In the genomic region with DNA sequence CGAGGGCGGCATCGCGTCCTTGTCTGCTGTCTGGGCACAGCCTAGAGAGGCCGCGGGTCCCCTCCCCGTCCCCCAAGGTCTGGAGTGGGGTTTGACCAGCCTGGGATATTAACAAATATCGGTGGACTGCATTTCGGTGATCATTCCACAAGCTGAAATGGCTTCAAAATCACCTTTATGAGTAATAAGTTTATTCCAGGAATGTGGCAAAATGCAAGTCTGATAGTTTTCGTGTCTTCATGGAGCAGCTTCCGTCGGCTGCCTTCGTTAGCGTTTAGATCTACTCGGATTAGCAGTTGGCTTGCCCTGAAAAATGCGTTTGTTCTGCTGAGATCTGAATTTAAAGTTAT, we compare ENCODE assay signal across 12 cellular contexts. TPM values are rescaled to one million over a fixed set of nuclear protein-coding genes. Genes with fewer than 3 reads are reported as not detected.
DNase-seq lines count a peak whose midpoint lies in the region; ATAC-seq, FAIRE-seq and TF ChIP-seq lines count a peak whose summit lies in the region.
"Had no signal": no experiment of that assay in that cellular context is flagged by ENCODE, and none has a peak within 500 bp of the region (broad histone marks: within the 10 kb centered on the region; RNA-seq: fewer than 3 reads in every experiment).

No MANE protein-coding gene starts in this region.

- H3K36me3 Mint-ChIP-seq in activated T-cell treated with anti-CD3 and anti-CD28 coated beads, Interleukin-2, amount 50 U/mL, for 72 hours (ENCODE audit: insufficient read depth in 2 of 2) = peaks cover 1 to 2% of the 10 kb centered on the region in 2 donors
- H3K36me3 Mint-ChIP-seq in stimulated activated naive CD8-positive, alpha-beta T cell treated with anti-CD3 and anti-CD28 coated beads, Interleukin-15, Interleukin-2, amounts not matched to agents 100 ng/mL and 50 ng/mL, for 24 hours (ENCODE audit: low read depth) = no peaks in the 10 kb centered on the region

- no peaks in the 10 kb centered on the region; the same call in 1 of the 2 replicates for H3K27me3 ChIP-seq in SU-DHL-6 (ENCODE audit: low read length)
- H3K27me3 ChIP-seq in iPS DF 6.9 (ENCODE audit: control insufficient read depth, insufficient read depth, low read length) = peaks cover 24% of the 10 kb centered on the region
- H3K27me3 ChIP-seq in HepG2 (ENCODE audit: control insufficient read depth in 1 of 2, insufficient read depth in 2 of 2, low read length in 2 of 2) = peaks cover 0 to 27% of the 10 kb centered on the region in 2 experiments; a peak in 2 of 5 replicates

- DNase-seq in activated T-cell treated with anti-CD3 and anti-CD28 coated beads, Interleukin-2, amount 50 U/mL, for 72 hours = no peak
- DNase-seq in activated T-cell treated with anti-CD3 and anti-CD28 coated beads, Interleukin-2, amount 50 U/mL, for 48 hours = no peak
- DNase-seq in iPS DF 6.9 (ENCODE audit: low read depth, low spot score) (no peak), germinal center (ENCODE audit: low spot score) (no peak), HepG2 (ENCODE audit: low spot score) (no peak)
- DNase-seq: C1 segment of cervical spinal cord, NCI-H446 had no signal

- CTCF ChIA-PET in HepG2 (lab: Yijun Ruan, JAX; ENCODE audit: low intra/inter-chr PET ratio, low total read pairs) = no interaction called here

- H3K9me2 ChIP-seq in SU-DHL-6 (replicated peaks; ENCODE audit: insufficient read depth, low read length) = no peaks in the 10 kb centered on the region

- 0 out of 2 replicates have a peak, but pooled peaks cover 4% of the 10 kb centered on the region for H4K20me1 ChIP-seq in SU-DHL-6 (ENCODE audit: low read depth, low read length)
- no peaks in the 10 kb centered on the region for H4K20me1 ChIP-seq in HepG2 (ENCODE audit: insufficient read depth, low read length)

- TF ChIP-seq POLR2A in HepG2 (IDR thresholded peaks at IDR 0.05; ENCODE audit: insufficient read depth in 1 of 2, low read depth in 2 of 2, low read length in 2 of 2) = no peak

- no peak for TF ChIP-seq EP300 in HepG2 (IDR thresholded peaks at IDR 0.05; ENCODE audit: low read depth in 2 of 2, low read length in 2 of 2)
- no peak for TF ChIP-seq EP300 in HepG2 (CRISPR knock-in tag; IDR thresholded peaks at IDR 0.05; ENCODE audit: borderline replicate concordance)

- WGBS in iPS DF 6.9 (ENCODE audit: insufficient coverage, insufficient read length) = no CpG with 5 or more reads among the region's 16 CpGs
- WGBS in HepG2 (ENCODE audit: low lambda C conversion rate) = 85% methylated on average over 16 of the region's 16 CpGs

- peak overlapping the region; percentile 14 for H2AFZ ChIP-seq in SU-DHL-6 (ENCODE audit: low read depth, low read length, severe bottlenecking)
- H2AFZ ChIP-seq in HepG2 (ENCODE audit: low read length) = no peak overlapping the region

- H3K4me3 Mint-ChIP-seq in activated T-cell treated with anti-CD3 and anti-CD28 coated beads, Interleukin-2, amount 50 U/mL, for 72 hours = peak overlapping the region; percentile 85 to 90
- peak overlapping the region; percentile 77 for H3K4me3 Mint-ChIP-seq in stimulated activated naive CD8-positive, alpha-beta T cell treated with anti-CD3 and anti-CD28 coated beads, Interleukin-15, Interleukin-2, amounts not matched to agents 100 ng/mL and 50 ng/mL, for 24 hours

- no peak for TF ChIP-seq CTCF in SU-DHL-6 (IDR thresholded peaks at IDR 0.05; ENCODE audit: insufficient read depth, low read length, poor library complexity, severe bottlenecking)
- no peak for TF ChIP-seq CTCF in HepG2 (CRISPR knock-in tag; IDR thresholded peaks at IDR 0.05)

- no TSS peak for BruUV-seq in HepG2 (replicated peaks; lab: Mats Ljungman, UMichigan)

- no peak overlapping the region for H3K4me3 ChIP-seq in SU-DHL-6 (ENCODE audit: insufficient read depth, low read length, poor library complexity, severe bottlenecking)
- peak overlapping the region; percentile 66; the same call in 1 of the 2 replicates for H3K4me3 ChIP-seq in iPS DF 6.9 (ENCODE audit: low read length)
- no peak overlapping the region for H3K4me3 ChIP-seq in HepG2 (replicated peaks in 1 of 3; ENCODE audit: insufficient read depth in 1 of 3, low read depth in 2 of 3, low read length in 3 of 3)

- H3F3A ChIP-seq in SU-DHL-6 (ENCODE audit: insufficient read depth) = peaks cover 12% of the 10 kb centered on the region; the same call in 1 of the 2 replicates

- peak overlapping the region; percentile 68 for H3K4me2 ChIP-seq in SU-DHL-6 (ENCODE audit: low read depth, low read length, poor library complexity, severe bottlenecking)
- H3K4me2 ChIP-seq in HepG2 (ENCODE audit: low read depth, low read length) = no peak overlapping the region

- H3K9ac ChIP-seq in SU-DHL-6 (ENCODE audit: low read length) (no peak overlapping the region), HepG2 (ENCODE audit: insufficient read depth, low read depth, low read length) (no peak overlapping the region)

- no peak for ATAC-seq in activated T-cell treated with anti-CD3 and anti-CD28 coated beads, Interleukin-2, amount 50 U/mL, for 72 hours (replicated peaks in 1 of 2)
- no peak for ATAC-seq in GM18870 (IDR thresholded peaks at IDR 0.05; ENCODE audit: unreplicated experiment)
- ATAC-seq in HepG2 = no peak

- no peaks in the 10 kb centered on the region for H3K9me3 Mint-ChIP-seq in activated T-cell treated with anti-CD3 and anti-CD28 coated beads, Interleukin-2, amount 50 U/mL, for 72 hours
- no peaks in the 10 kb centered on the region for H3K9me3 Mint-ChIP-seq in stimulated activated naive CD8-positive, alpha-beta T cell treated with anti-CD3 and anti-CD28 coated beads, Interleukin-15, Interleukin-2, amounts not matched to agents 100 ng/mL and 50 ng/mL, for 24 hours

- in situ Hi-C loops in HepG2 (cut with HindIII; ENCODE audit: extremely low pct_ligation_motif_present, low pct_unique_long_range_greater_than_20kb) = no loop called here

- intact Hi-C loops in HepG2 (cut with micrococcal nuclease; ENCODE audit: unreplicated experiment) = loop anchor here (2.0 to 5.0 kb wide), 4 partner anchors 25 to 200 kb away; no protein-coding TSS in a partner anchor

- FAIRE-seq in HepG2 (lab: Jason Lieb, UNC) = no peak
- FAIRE-seq: GM18507, islet of Langerhans had no signal

- no peak for TF ChIP-seq RAD21 in HepG2 (CRISPR knock-in tag; IDR thresholded peaks at IDR 0.05)

- peaks cover 15% of the 10 kb centered on the region for H3K4me1 Mint-ChIP-seq in activated T-cell treated with anti-CD3 and anti-CD28 coated beads, Interleukin-2, amount 50 U/mL, for 72 hours (ENCODE audit: low read depth)
- peaks cover 25% of the 10 kb centered on the region for H3K4me1 Mint-ChIP-seq in stimulated activated naive CD8-positive, alpha-beta T cell treated with anti-CD3 and anti-CD28 coated beads, Interleukin-15, Interleukin-2, amounts not matched to agents 100 ng/mL and 50 ng/mL, for 24 hours (ENCODE audit: low read depth)

- H3K9me3 ChIP-seq in SU-DHL-6 (ENCODE audit: insufficient read depth, low read length) (no peaks in the 10 kb centered on the region), iPS DF 6.9 (ENCODE audit: control insufficient read depth, insufficient read depth, low read length) (no peaks in the 10 kb centered on the region), HepG2 (ENCODE audit: low read length) (no peaks in the 10 kb centered on the region)

- H3K27ac ChIP-seq in SU-DHL-6 (ENCODE audit: low read depth, low read length) (no peak overlapping the region), iPS DF 6.9 (ENCODE audit: low read length) (no peak overlapping the region), HepG2 (ENCODE audit: extremely low read length, insufficient read depth, low read length) (no peak overlapping the region)

- H3K27me3 Mint-ChIP-seq in activated T-cell treated with anti-CD3 and anti-CD28 coated beads, Interleukin-2, amount 50 U/mL, for 72 hours (ENCODE audit: low read depth) = peaks cover 59% of the 10 kb centered on the region
- peaks cover 53% of the 10 kb centered on the region for H3K27me3 Mint-ChIP-seq in stimulated activated naive CD8-positive, alpha-beta T cell treated with anti-CD3 and anti-CD28 coated beads, Interleukin-15, Interleukin-2, amounts not matched to agents 100 ng/mL and 50 ng/mL, for 24 hours

- H3K36me3 ChIP-seq in SU-DHL-6 (ENCODE audit: low read length) = no peaks in the 10 kb centered on the region
- H3K36me3 ChIP-seq in iPS DF 6.9 (ENCODE audit: control insufficient read depth, insufficient read depth, low read length) = no peaks in the 10 kb centered on the region
- no peaks in the 10 kb centered on the region for H3K36me3 ChIP-seq in HepG2 (replicated peaks in 1 of 2; ENCODE audit: control insufficient read depth in 1 of 2, insufficient read depth in 2 of 2, low read length in 2 of 2)

- no peaks in the 10 kb centered on the region; the same call in 1 of the 2 replicates for H3K4me1 ChIP-seq in iPS DF 6.9 (ENCODE audit: control insufficient read depth, insufficient read depth, low read length)
- H3K4me1 ChIP-seq in HepG2 (ENCODE audit: insufficient read depth, low read length) = peaks cover 17% of the 10 kb centered on the region

- POLR2A ChIA-PET in HepG2 (lab: Yijun Ruan, JAX) = no interaction called here

- H3K27ac Mint-ChIP-seq in activated T-cell treated with anti-CD3 and anti-CD28 coated beads, Interleukin-2, amount 50 U/mL, for 72 hours = no peak overlapping the region
- no peak overlapping the region for H3K27ac Mint-ChIP-seq in stimulated activated naive CD8-positive, alpha-beta T cell treated with anti-CD3 and anti-CD28 coated beads, Interleukin-15, Interleukin-2, amounts not matched to agents 100 ng/mL and 50 ng/mL, for 24 hours

- H3K79me2 ChIP-seq in SU-DHL-6 (ENCODE audit: insufficient read depth, low read length) (no peaks in the 10 kb centered on the region), HepG2 (ENCODE audit: insufficient read depth, low read length) (no peaks in the 10 kb centered on the region)

RNA-seq across cellular contexts. Expression of a gene that starts 1.1 kb away (rescaled TPM):
- under 1 TPM; 0.67 to 0.74 TPM for total RNA-seq in activated T-cell treated with anti-CD3 and anti-CD28 coated beads, Interleukin-2, amount 50 U/mL, for 72 hours
- 0.03 and 0.04 TPM in 2 replicates for total RNA-seq in HepG2 (2016; rRNA removed; fragmentation: Illumina TruSeq; extraction: Trizol)
- total RNA-seq in HepG2 (2016; cell fraction: cytosol; rRNA removed; fragmentation: Illumina TruSeq; extraction: Trizol; ENCODE audit: low read depth) = under 0.01 TPM in 1 of 2 replicates, not detected in the other
- total RNA-seq in HepG2 (2016; cell fraction: insoluble cytoplasmic fraction; rRNA removed; fragmentation: Illumina TruSeq; extraction: Trizol) = not detected in 2 replicates
- not detected in 2 replicates for total RNA-seq in HepG2 (2016; cell fraction: membrane; rRNA removed; fragmentation: Illumina TruSeq; extraction: Trizol)
- total RNA-seq in HepG2 (2016; cell fraction: nucleus; rRNA removed; fragmentation: Illumina TruSeq; extraction: Trizol) = not detected in 2 replicates
- 0.01 and 0.04 TPM in 2 replicates for polyA plus RNA-seq in HepG2 (2011; rRNA removed)
- polyA plus RNA-seq in HepG2 (2011; cell fraction: cytosol; rRNA removed) = 0.01 TPM in 1 of 2 replicates, not detected in the other
- not detected in 2 replicates for polyA plus RNA-seq in HepG2 (2011; cell fraction: nucleus; rRNA removed)
- 0.04 TPM in 1 of 2 replicates, not detected in the other for polyA plus RNA-seq in HepG2 (2012)
- not detected in 2 replicates for polyA plus RNA-seq in HepG2 (2016; cell fraction: cytosol; fragmentation: Illumina TruSeq; extraction: Trizol; ENCODE audit: low read depth)
- polyA plus RNA-seq in HepG2 (2016; cell fraction: insoluble cytoplasmic fraction; fragmentation: Illumina TruSeq; extraction: Trizol; ENCODE audit: low read depth) = not detected in 2 replicates
- polyA plus RNA-seq in HepG2 (2016; cell fraction: membrane; fragmentation: Illumina TruSeq; extraction: Trizol; ENCODE audit: low read depth) = not detected in 2 replicates
- polyA plus RNA-seq in HepG2 (2016; cell fraction: nucleus; fragmentation: Illumina TruSeq; extraction: Trizol; ENCODE audit: insufficient read depth, low read depth) = not detected in 2 replicates
- 0.02 TPM in 1 of 2 replicates, not detected in the other for polyA minus RNA-seq in HepG2 (2011; rRNA and poly(A)+ RNA removed; ENCODE audit: low replicate concordance)
- 0.10 TPM in 1 of 2 replicates, not detected in the other for polyA minus RNA-seq in HepG2 (2011; cell fraction: cytosol; rRNA and poly(A)+ RNA removed)
- polyA minus RNA-seq in HepG2 (2011; cell fraction: nucleus; rRNA and poly(A)+ RNA removed) = not detected in 2 replicates

RNA-seq across cellular contexts. Expression of a gene that starts 30.8 kb away (rescaled TPM):
- 1 to 10 TPM; 1.8 to 5.9 TPM for total RNA-seq in activated T-cell treated with anti-CD3 and anti-CD28 coated beads, Interleukin-2, amount 50 U/mL, for 72 hours
- 0.18 TPM in 1 of 2 replicates, not detected in the other for total RNA-seq in HepG2 (2016; rRNA removed; fragmentation: Illumina TruSeq; extraction: Trizol)
- total RNA-seq in HepG2 (2016; cell fraction: cytosol; rRNA removed; fragmentation: Illumina TruSeq; extraction: Trizol; ENCODE audit: low read depth) = not detected in 2 replicates
- total RNA-seq in HepG2 (2016; cell fraction: insoluble cytoplasmic fraction; rRNA removed; fragmentation: Illumina TruSeq; extraction: Trizol) = 0.19 TPM in 1 of 2 replicates, not detected in the other
- 0.07 TPM in 1 of 2 replicates, not detected in the other for total RNA-seq in HepG2 (2016; cell fraction: membrane; rRNA removed; fragmentation: Illumina TruSeq; extraction: Trizol)
- total RNA-seq in HepG2 (2016; cell fraction: nucleus; rRNA removed; fragmentation: Illumina TruSeq; extraction: Trizol) = 0.16 TPM in 1 of 2 replicates, not detected in the other
- polyA plus RNA-seq in HepG2 (2011; rRNA removed) = 0.08 and 0.15 TPM in 2 replicates
- 0.09 and 0.15 TPM in 2 replicates for polyA plus RNA-seq in HepG2 (2011; cell fraction: cytosol; rRNA removed)
- not detected in 2 replicates for polyA plus RNA-seq in HepG2 (2011; cell fraction: nucleus; rRNA removed)
- polyA plus RNA-seq in HepG2 (2012) = 0.08 and 0.20 TPM in 2 replicates
- polyA plus RNA-seq in HepG2 (2016; cell fraction: cytosol; fragmentation: Illumina TruSeq; extraction: Trizol; ENCODE audit: low read depth) = 0.09 TPM in 1 of 2 replicates, not detected in the other
- polyA plus RNA-seq in HepG2 (2016; cell fraction: insoluble cytoplasmic fraction; fragmentation: Illumina TruSeq; extraction: Trizol; ENCODE audit: low read depth) = 0.13 and 0.16 TPM in 2 replicates
- polyA plus RNA-seq in HepG2 (2016; cell fraction: membrane; fragmentation: Illumina TruSeq; extraction: Trizol; ENCODE audit: low read depth) = 0.12 and 0.13 TPM in 2 replicates
- polyA plus RNA-seq in HepG2 (2016; cell fraction: nucleus; fragmentation: Illumina TruSeq; extraction: Trizol; ENCODE audit: insufficient read depth, low read depth) = 0.21 and 0.39 TPM in 2 replicates
- 0.14 and 0.44 TPM in 2 replicates for polyA minus RNA-seq in HepG2 (2011; rRNA and poly(A)+ RNA removed; ENCODE audit: low replicate concordance)
- polyA minus RNA-seq in HepG2 (2011; cell fraction: cytosol; rRNA and poly(A)+ RNA removed) = not detected in 2 replicates
- polyA minus RNA-seq in HepG2 (2011; cell fraction: nucleus; rRNA and poly(A)+ RNA removed) = not detected in 2 replicates
